Comparison of ENCODE assay signal across 1 cellular context in genomic region chr10:112739219-112739969, GRCh38.
TF ChIP-seq lines count a peak whose summit lies in the region.

No MANE protein-coding gene starts in this region.

TF ChIP-seq in HepG2, 621 proteins besides CTCF, POLR2A, EP300 and RAD21 (continued from another document and continues in another):
- no peak for TF ChIP-seq ZNF550 (CRISPR knock-in tag; IDR thresholded peaks at IDR 0.05; ENCODE audit: borderline replicate concordance)
- TF ChIP-seq TARDBP (CRISPR knock-in tag; IDR thresholded peaks at IDR 0.05): peak; percentile 92
- TF ChIP-seq NFAT5 (CRISPR knock-in tag; IDR thresholded peaks at IDR 0.05): no peak
- no peak for TF ChIP-seq TRIM24 (CRISPR knock-in tag; IDR thresholded peaks at IDR 0.05)
- TF ChIP-seq SAP130 (CRISPR knock-in tag; IDR thresholded peaks at IDR 0.05; ENCODE audit: low read depth): peak; percentile 91
- peak; percentile 70; the same call in 1 of the 2 replicates for TF ChIP-seq NKX3-1 (CRISPR knock-in tag; IDR thresholded peaks at IDR 0.05)
- no peak for TF ChIP-seq ZNF160 (CRISPR knock-in tag; IDR thresholded peaks at IDR 0.05)
- peak; percentile 90 for TF ChIP-seq HMG20B (CRISPR knock-in tag; conservative IDR thresholded peaks at IDR 0.05)
- peak; percentile 71 for TF ChIP-seq MAX (IDR thresholded peaks at IDR 0.05)
- TF ChIP-seq GTF3A (CRISPR knock-in tag; conservative IDR thresholded peaks at IDR 0.05): no peak
- TF ChIP-seq HCFC1 (IDR thresholded peaks at IDR 0.05; ENCODE audit: low read depth, low read length): 0 out of 2 replicates have a peak, but pooled peaks have one; percentile 4
- no peak for TF ChIP-seq ZZZ3 (CRISPR knock-in tag; IDR thresholded peaks at IDR 0.05; ENCODE audit: borderline replicate concordance)
- TF ChIP-seq RBAK (CRISPR knock-in tag; IDR thresholded peaks at IDR 0.05): no peak
- TF ChIP-seq HNRNPLL (IDR thresholded peaks at IDR 0.05; ENCODE audit: low read depth, low read length, poor library complexity, severe bottlenecking): no peak
- no peak for TF ChIP-seq ZNF891 (CRISPR knock-in tag; IDR thresholded peaks at IDR 0.05)
- TF ChIP-seq PHF20 (CRISPR knock-in tag; IDR thresholded peaks at IDR 0.05): no peak
- TF ChIP-seq GABPB1 (CRISPR knock-in tag; IDR thresholded peaks at IDR 0.05): peak; percentile 17; the same call in 1 of the 2 replicates
- no peak for TF ChIP-seq ZNF724P (CRISPR knock-in tag; IDR thresholded peaks at IDR 0.05; ENCODE audit: borderline replicate concordance)
- no peak for TF ChIP-seq ZSCAN12 (CRISPR knock-in tag; IDR thresholded peaks at IDR 0.05)
- no peak for TF ChIP-seq CAMTA2 (CRISPR knock-in tag; IDR thresholded peaks at IDR 0.05; ENCODE audit: borderline replicate concordance)
- TF ChIP-seq ZNF652 (CRISPR knock-in tag; IDR thresholded peaks at IDR 0.05; ENCODE audit: borderline replicate concordance, low read depth): peak; percentile 74; the same call in 1 of the 2 replicates
- TF ChIP-seq ZNF343 (CRISPR knock-in tag; IDR thresholded peaks at IDR 0.05): no peak
- TF ChIP-seq GPBP1L1 (CRISPR knock-in tag; IDR thresholded peaks at IDR 0.05): no peak
- TF ChIP-seq GZF1 (CRISPR knock-in tag; IDR thresholded peaks at IDR 0.05): no peak
- no peak for TF ChIP-seq LCORL (IDR thresholded peaks at IDR 0.05)
- TF ChIP-seq LCORL (CRISPR knock-in tag; IDR thresholded peaks at IDR 0.05): peak; percentile 67; the same call in 1 of the 2 replicates
- peak; percentile 93 for TF ChIP-seq MLX (CRISPR knock-in tag; IDR thresholded peaks at IDR 0.05)
- TF ChIP-seq FUBP1 (CRISPR knock-in tag; IDR thresholded peaks at IDR 0.05; ENCODE audit: borderline replicate concordance): no peak
- no peak for TF ChIP-seq RELA (CRISPR knock-in tag; IDR thresholded peaks at IDR 0.05)
- no peak for TF ChIP-seq DBP (CRISPR knock-in tag; IDR thresholded peaks at IDR 0.05; ENCODE audit: not compliant biosample characterization)
- peak; percentile 86 for TF ChIP-seq ASH2L (IDR thresholded peaks at IDR 0.05; ENCODE audit: insufficient read length, low read depth, low read length)
- TF ChIP-seq KDM4B (CRISPR knock-in tag; IDR thresholded peaks at IDR 0.05): no peak; the same call in 1 of the 2 replicates
- no peak for TF ChIP-seq HNRNPUL1 (IDR thresholded peaks at IDR 0.05; ENCODE audit: low read depth, low read length)
- TF ChIP-seq ZBTB37 (CRISPR knock-in tag; IDR thresholded peaks at IDR 0.05): no peak
- peak; percentile 81 for TF ChIP-seq CEBPG (CRISPR knock-in tag; IDR thresholded peaks at IDR 0.05)
- TF ChIP-seq MXD3 (CRISPR knock-in tag; IDR thresholded peaks at IDR 0.05): no peak
- TF ChIP-seq ZKSCAN8 (CRISPR knock-in tag; IDR thresholded peaks at IDR 0.05; ENCODE audit: borderline replicate concordance): peak; percentile 94
- peak; percentile 94 for TF ChIP-seq RERE (CRISPR knock-in tag; IDR thresholded peaks at IDR 0.05; ENCODE audit: low read depth)
- 0 out of 2 replicates have a peak, but pooled peaks have one; percentile 47 for TF ChIP-seq ZNF687 (CRISPR knock-in tag; IDR thresholded peaks at IDR 0.05)
